ENCODE assay signal across 9 cellular contexts in the genomic region with DNA sequence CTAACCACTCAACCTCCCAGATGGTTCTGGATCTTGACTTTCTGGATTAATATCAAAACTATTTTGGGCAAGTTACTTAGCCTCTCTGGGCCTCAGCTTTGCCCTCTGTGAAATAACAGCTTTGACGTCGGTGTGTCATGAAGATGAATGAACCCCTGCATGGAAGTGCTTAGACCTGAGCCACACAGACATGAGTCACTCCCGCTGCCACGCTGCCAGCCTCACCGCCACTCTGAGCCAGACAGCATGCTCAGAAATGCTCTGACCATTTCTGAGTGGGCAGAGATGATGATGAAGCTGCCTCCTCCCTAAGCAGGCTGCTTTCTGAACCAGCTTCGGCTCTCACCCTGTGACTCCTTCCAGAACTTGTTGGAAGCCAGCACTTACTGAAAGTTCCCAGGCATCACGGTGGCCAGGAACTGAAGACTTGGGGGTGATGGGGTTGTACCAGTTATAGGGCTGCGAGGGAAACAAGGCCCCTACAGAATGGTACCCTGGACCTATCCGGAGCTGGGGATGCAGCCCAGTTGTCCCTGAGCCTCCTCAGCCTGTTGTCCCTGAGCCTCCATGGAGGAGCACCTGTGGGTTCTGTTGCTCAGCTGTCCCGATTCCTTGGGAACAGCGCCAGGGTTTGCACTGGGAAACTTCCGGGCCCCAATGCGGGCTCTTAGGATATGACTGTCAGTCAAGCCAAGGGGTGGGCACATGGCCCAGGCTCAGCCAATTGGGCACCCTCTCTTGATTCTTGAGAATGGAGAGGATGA. TPM values are rescaled to one million over a fixed set of nuclear protein-coding genes. Genes with fewer than 3 reads are reported as not detected.
DNase-seq lines count a peak whose midpoint lies in the region; ATAC-seq and TF ChIP-seq lines count a peak whose summit lies in the region.
"Had no signal": no experiment of that assay in that cellular context is flagged by ENCODE, and none has a peak within 500 bp of the region (broad histone marks: within the 10 kb centered on the region; RNA-seq: fewer than 3 reads in every experiment).

No MANE protein-coding gene starts in this region.

- H4K20me1 ChIP-seq in GM23248 (ENCODE audit: insufficient read depth) = no peaks in the 10 kb centered on the region

- H3K4me3 ChIP-seq in GM23248 (no peak overlapping the region), esophagus muscularis mucosa (peak overlapping the region in 1 of 4 donors; percentile 24)

- TF ChIP-seq EP300 in esophagus muscularis mucosa (IDR thresholded peaks at IDR 0.05) = peak; percentile 69

- no peak for ATAC-seq in HG02571 (IDR thresholded peaks at IDR 0.05; ENCODE audit: unreplicated experiment)

- DNase-seq in GM23248 (peak; percentile 96), esophagus muscularis mucosa (ENCODE audit: extremely low spot score) (no peak), GM19238 (ENCODE audit: insufficient read length, low spot score) (no peak), HUDEP-2 (lab: John Stamatoyannopoulos, UW; ENCODE audit: unreplicated experiment in 76 of 76) (no peak), NCI-H1048 (lab: John Stamatoyannopoulos, UW) (no peak)
- DNase-seq in activated CD4-positive, CD25-positive, alpha-beta regulatory T cell (lab: John Stamatoyannopoulos, UW) = peak in 3 of 4 experiments; percentile 9 to 49 (median 38)
- DNase-seq in stimulated activated CD4-positive, alpha-beta T cell treated with anti-CD3 and anti-CD28 coated beads, Interleukin-15, amount 100 ng/mL, for 24 hours = peak; percentile 81

- intact Hi-C loops in esophagus muscularis mucosa (cut with DNase I) = no loop called here

- H3K36me3 ChIP-seq in GM23248 (ENCODE audit: low read depth) = no peaks in the 10 kb centered on the region
- no peaks in the 10 kb centered on the region for H3K36me3 ChIP-seq in esophagus muscularis mucosa

- H3K9me3 ChIP-seq in GM23248 (ENCODE audit: low read depth) = no peaks in the 10 kb centered on the region
- H3K9me3 ChIP-seq in esophagus muscularis mucosa = no peaks in the 10 kb centered on the region

- 13 to 14% methylated on average over 13 of the region's 13 CpGs for WGBS in GM23248 (ENCODE audit: low coverage in 1 of 2, low lambda C conversion rate in 2 of 2, missing lambda C conversion rate in 2 of 2), 2 experiments
- 30% methylated on average over 11 of the region's 13 CpGs for WGBS in esophagus muscularis mucosa

- no peaks in the 10 kb centered on the region for H3K9me2 ChIP-seq in GM23248 (ENCODE audit: insufficient read depth)

- in situ Hi-C loops in GM23248 (cut with MboI) = no loop called here

- TF ChIP-seq POLR2A in esophagus muscularis mucosa (IDR thresholded peaks at IDR 0.05; ENCODE audit: low read depth) = no peak

- no peaks in the 10 kb centered on the region for H3K27me3 ChIP-seq in GM23248 (replicated peaks; ENCODE audit: insufficient read depth)
- no peaks in the 10 kb centered on the region for H3K27me3 ChIP-seq in esophagus muscularis mucosa

- peaks cover 8% of the 10 kb centered on the region; the same call in 1 of the 2 replicates for H3F3A ChIP-seq in GM23248 (ENCODE audit: insufficient read depth)

- H3K4me1 ChIP-seq in GM23248 (ENCODE audit: insufficient read depth) (peaks cover 13% of the 10 kb centered on the region), esophagus muscularis mucosa (peaks cover 27 to 38% (median 29%) of the 10 kb centered on the region in 4 donors)

- H3K79me2 ChIP-seq in GM23248 (ENCODE audit: insufficient read depth) = no peaks in the 10 kb centered on the region

- H3K4me2 ChIP-seq in GM23248 (ENCODE audit: unreplicated experiment) = peak overlapping the region; percentile 58

- H3K27ac ChIP-seq in GM23248 (peak overlapping the region; percentile 77), esophagus muscularis mucosa (replicated peaks in 1 of 4) (peak overlapping the region; percentile 78 to 87 (median 82))

- no peak for TF ChIP-seq CTCF in esophagus muscularis mucosa (IDR thresholded peaks at IDR 0.05)

- peak overlapping the region; percentile 53 for H3K9ac ChIP-seq in GM23248

- H2AFZ ChIP-seq in GM23248 = peak overlapping the region; percentile 54

RNA-seq across cellular contexts. Expression of a gene that starts 2.0 kb away (rescaled TPM):
- total RNA-seq in GM23248 (2014; rRNA removed; shearing (Covaris generic)) = not detected in 2 replicates
- polyA plus RNA-seq in GM23248 (2016; fragmentation: Nextera tagmentation; extraction: Ambion mirVana) = not detected in 2 replicates
- not detected for total RNA-seq in esophagus muscularis mucosa
- polyA plus RNA-seq: thymus had no signal

RNA-seq across cellular contexts. Expression of a gene that starts 18.7 kb away (rescaled TPM):
- not detected in 2 replicates for total RNA-seq in GM23248 (2014; rRNA removed; shearing (Covaris generic))
- polyA plus RNA-seq in GM23248 (2016; fragmentation: Nextera tagmentation; extraction: Ambion mirVana) = 0.06 and 0.18 TPM in 2 replicates
- 100 to 1,000 TPM in 3 of 4 donors, 10 to 100 TPM in 1; 53.5 to 164 (median 105) TPM for total RNA-seq in esophagus muscularis mucosa

RNA-seq across cellular contexts. Expression of a gene that starts 31.0 kb away (rescaled TPM):
- total RNA-seq in GM23248 (2014; rRNA removed; shearing (Covaris generic)) = 1.0 and 1.9 TPM in 2 replicates
- 1.3 and 1.6 TPM in 2 replicates for polyA plus RNA-seq in GM23248 (2016; fragmentation: Nextera tagmentation; extraction: Ambion mirVana)
- total RNA-seq in esophagus muscularis mucosa = under 1 TPM in 3 of 4 donors, not detected in 1; 0.42 to 0.63 (median 0.52) TPM

Comparison
In these comparisons a context has a peak if more than half of its experiments do, and no peak if none do; other contexts are left out.
1. DNase-seq: peak in GM23248 (single experiment), activated CD4-positive, CD25-positive, alpha-beta regulatory T cell (3 of 4) and stimulated activated CD4-positive, alpha-beta T cell treated with anti-CD3 and anti-CD28 coated beads, Interleukin-15, amount 100 ng/mL, for 24 hours (single experiment); none in esophagus muscularis mucosa (single experiment), GM19238 (single experiment), HUDEP-2 (0 of 76) and NCI-H1048 (single experiment).
2. RNA of a gene that starts 18.7 kb away (total RNA-seq): 53.5 to 164 TPM in esophagus muscularis mucosa; not detected in GM23248; every median in the first group is over 10 times any median in the second.